27 cellular contexts compared by ENCODE assay signal in the genomic region with DNA sequence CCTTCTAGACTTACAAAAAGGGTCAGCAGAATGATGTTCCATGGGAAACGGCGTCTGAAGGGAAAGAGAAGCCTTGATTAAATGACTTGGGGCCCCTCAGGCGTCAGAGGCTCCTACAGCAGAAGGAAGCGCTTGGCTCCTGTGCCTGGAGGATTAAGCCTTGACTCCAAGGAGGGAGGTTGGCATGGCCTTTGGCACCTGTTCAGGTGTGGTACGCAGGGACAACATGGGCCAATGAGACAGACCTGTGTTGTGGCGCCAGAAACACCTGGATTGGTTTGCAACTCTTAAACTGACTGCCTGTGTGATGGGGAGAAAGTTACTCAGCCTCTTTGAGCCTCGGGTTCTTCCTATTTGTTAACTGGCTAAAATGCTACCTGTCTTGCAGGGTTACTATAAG. TPM values are rescaled to one million over a fixed set of nuclear protein-coding genes. Genes with fewer than 3 reads are reported as not detected.
DNase-seq lines count a peak whose midpoint lies in the region; ATAC-seq and TF ChIP-seq lines count a peak whose summit lies in the region.
"Had no signal": no experiment of that assay in that cellular context is flagged by ENCODE, and none has a peak within 500 bp of the region (broad histone marks: within the 10 kb centered on the region; RNA-seq: fewer than 3 reads in every experiment).

No MANE protein-coding gene starts in this region.

- TF ChIP-seq POLR2A in sigmoid colon (IDR thresholded peaks at IDR 0.05) (no peak), upper lobe of left lung (IDR thresholded peaks at IDR 0.05) (no peak)

- no peaks in the 10 kb centered on the region for H3K27me3 Mint-ChIP-seq in activated naive CD4-positive, alpha-beta T cell treated with anti-CD3 and anti-CD28 coated beads, Interleukin-2, amount 10 ng/mL, durations not matched to agents 7 days and 5 days
- no peaks in the 10 kb centered on the region for H3K27me3 Mint-ChIP-seq in dendritic cell treated with granulocyte-macrophage colony-stimulating factor and Interleukin-4, amounts not matched to agents 40 ng/mL and 50 ng/mL, for 4 days
- H3K27me3 Mint-ChIP-seq: activated naive CD8-positive, alpha-beta T cell treated with anti-CD3 and anti-CD28 coated beads for 36 hours; B cell; stimulated activated naive CD8-positive, alpha-beta T cell treated with anti-CD3 and anti-CD28 coated beads, Interleukin-15, Interleukin-2, amounts not matched to agents 100 ng/mL and 50 ng/mL, for 24 hours had no signal

- TF ChIP-seq CTCF in sigmoid colon (IDR thresholded peaks at IDR 0.05) (no peak), upper lobe of left lung (IDR thresholded peaks at IDR 0.05) (no peak)

- H3K4me1 ChIP-seq in sigmoid colon: peaks cover 0 to 37% (median 23%) of the 10 kb centered on the region in 4 donors
- H3K4me1 ChIP-seq in upper lobe of left lung: peaks cover 25 to 43% (median 31%) of the 10 kb centered on the region in 4 donors

- ATAC-seq in upper lobe of left lung (ENCODE audit: low FRiP score in 2 of 2): no peak
- no peak for ATAC-seq in HG03432 (IDR thresholded peaks at IDR 0.05; ENCODE audit: unreplicated experiment)
- ATAC-seq in HG02852 (IDR thresholded peaks at IDR 0.05; ENCODE audit: unreplicated experiment): no peak
- ATAC-seq: A549, left lung, pancreas, right cardiac atrium had no signal

- H3K36me3 ChIP-seq in sigmoid colon (peaks cover 61 to 86% (median 78%) of the 10 kb centered on the region in 4 donors), upper lobe of left lung (peaks cover 56 to 98% (median 90%) of the 10 kb centered on the region in 4 donors)

- H3K27me3 ChIP-seq in sigmoid colon (no peaks in the 10 kb centered on the region), upper lobe of left lung (no peaks in the 10 kb centered on the region)
- H3K27me3 ChIP-seq: hepatocyte, left lung, pancreas had no signal

- H3K4me3 ChIP-seq in sigmoid colon (no peak overlapping the region), upper lobe of left lung (no peak overlapping the region)
- H3K4me3 ChIP-seq: A549, hepatocyte, left lung, pancreas, PC-9 had no signal

- peaks cover 59% of the 10 kb centered on the region for H3K36me3 Mint-ChIP-seq in activated naive CD4-positive, alpha-beta T cell treated with anti-CD3 and anti-CD28 coated beads, Interleukin-2, amount 10 ng/mL, durations not matched to agents 7 days and 5 days
- peaks cover 100% of the 10 kb centered on the region for H3K36me3 Mint-ChIP-seq in dendritic cell treated with granulocyte-macrophage colony-stimulating factor and Interleukin-4, amounts not matched to agents 40 ng/mL and 50 ng/mL, for 4 days (ENCODE audit: low read depth)

- no peak for DNase-seq in activated naive CD4-positive, alpha-beta T cell treated with anti-CD3 and anti-CD28 coated beads, Interleukin-2, amount 10 ng/mL, durations not matched to agents 7 days and 5 days
- no peak for DNase-seq in activated naive CD4-positive, alpha-beta T cell treated with anti-CD3 and anti-CD28 coated beads, Interleukin-2, amount 50 U/mL, for 16 hours
- DNase-seq in sigmoid colon (no peak), upper lobe of left lung (no peak), mesenteric fat pad (ENCODE audit: low spot score) (no peak)
- DNase-seq: activated CD4-positive, alpha-beta T cell treated with anti-CD3 and anti-CD28 coated beads for 1 hour; activated naive CD8-positive, alpha-beta T cell treated with anti-CD3 and anti-CD28 coated beads for 36 hours; effector CD8-positive, alpha-beta T cell; foreskin melanocyte; GOT3; NCI-H146; PC-9; right cardiac atrium; SHP77; stimulated activated CD4-positive, alpha-beta T cell treated with anti-CD3 and anti-CD28 coated beads, Interleukin-4, amount 100 ng/mL, for 4 hours had no signal

- H3K27ac Mint-ChIP-seq in activated naive CD4-positive, alpha-beta T cell treated with anti-CD3 and anti-CD28 coated beads, Interleukin-2, amount 10 ng/mL, durations not matched to agents 7 days and 5 days: peak overlapping the region; percentile 34
- peak overlapping the region; percentile 26 for H3K27ac Mint-ChIP-seq in dendritic cell treated with granulocyte-macrophage colony-stimulating factor and Interleukin-4, amounts not matched to agents 40 ng/mL and 50 ng/mL, for 4 days
- H3K27ac Mint-ChIP-seq: mesothelial cell of epicardium, nephron had no signal

- H3K27ac ChIP-seq in sigmoid colon: peak overlapping the region in 3 of 4 donors; percentile 5 to 6 (median 6)
- H3K27ac ChIP-seq in upper lobe of left lung: peak overlapping the region in 3 of 4 donors; percentile 19 to 40 (median 22)
- H3K27ac ChIP-seq: A549, hepatocyte, KMS-11, left lung, PC-9 had no signal

- H3K4me3 Mint-ChIP-seq in activated naive CD4-positive, alpha-beta T cell treated with anti-CD3 and anti-CD28 coated beads, Interleukin-2, amount 10 ng/mL, durations not matched to agents 7 days and 5 days: no peak overlapping the region
- H3K4me3 Mint-ChIP-seq in dendritic cell treated with granulocyte-macrophage colony-stimulating factor and Interleukin-4, amounts not matched to agents 40 ng/mL and 50 ng/mL, for 4 days: no peak overlapping the region
- H3K4me3 Mint-ChIP-seq: activated naive CD8-positive, alpha-beta T cell treated with anti-CD3 and anti-CD28 coated beads for 36 hours; B cell; mesothelial cell of epicardium; nephron; stimulated activated naive CD8-positive, alpha-beta T cell treated with anti-CD3 and anti-CD28 coated beads, Interleukin-15, Interleukin-2, amounts not matched to agents 100 ng/mL and 50 ng/mL, for 24 hours had no signal

- no peak for TF ChIP-seq EP300 in sigmoid colon (IDR thresholded peaks at IDR 0.05)
- TF ChIP-seq EP300 in upper lobe of left lung (IDR thresholded peaks at IDR 0.05): no peak

- CTCF ChIA-PET in activated naive CD4-positive, alpha-beta T cell treated with anti-CD3 and anti-CD28 coated beads, Interleukin-2, amount 10 ng/mL, durations not matched to agents 7 days and 5 days (lab: Charles Lee): no interaction called here

- peaks cover 14% of the 10 kb centered on the region for H3K4me1 Mint-ChIP-seq in activated naive CD4-positive, alpha-beta T cell treated with anti-CD3 and anti-CD28 coated beads, Interleukin-2, amount 10 ng/mL, durations not matched to agents 7 days and 5 days
- peaks cover 75% of the 10 kb centered on the region for H3K4me1 Mint-ChIP-seq in dendritic cell treated with granulocyte-macrophage colony-stimulating factor and Interleukin-4, amounts not matched to agents 40 ng/mL and 50 ng/mL, for 4 days (ENCODE audit: low read depth)

- H3K9me3 Mint-ChIP-seq in activated naive CD4-positive, alpha-beta T cell treated with anti-CD3 and anti-CD28 coated beads, Interleukin-2, amount 10 ng/mL, durations not matched to agents 7 days and 5 days: no peaks in the 10 kb centered on the region
- H3K9me3 Mint-ChIP-seq in dendritic cell treated with granulocyte-macrophage colony-stimulating factor and Interleukin-4, amounts not matched to agents 40 ng/mL and 50 ng/mL, for 4 days: no peaks in the 10 kb centered on the region
- H3K9me3 Mint-ChIP-seq: activated naive CD8-positive, alpha-beta T cell treated with anti-CD3 and anti-CD28 coated beads for 36 hours; mesothelial cell of epicardium; nephron; stimulated activated naive CD8-positive, alpha-beta T cell treated with anti-CD3 and anti-CD28 coated beads, Interleukin-15, Interleukin-2, amounts not matched to agents 100 ng/mL and 50 ng/mL, for 24 hours had no signal

- intact Hi-C loops in dendritic cell treated with granulocyte-macrophage colony-stimulating factor and Interleukin-4, amounts not matched to agents 40 ng/mL and 50 ng/mL, for 4 days (cut with micrococcal nuclease): no loop called here
- intact Hi-C loops in sigmoid colon (cut with DNase I): no loop called here

- H3K9me3 ChIP-seq in sigmoid colon (no peaks in the 10 kb centered on the region), upper lobe of left lung (no peaks in the 10 kb centered on the region)
- H3K9me3 ChIP-seq: A549, left lung, pancreas had no signal

- WGBS in sigmoid colon, 2 donors: 86 to 89% methylated on average over 7 of the region's 7 CpGs
- WGBS in upper lobe of left lung, 2 donors: 84 to 92% methylated on average over 7 of the region's 7 CpGs

RNA-seq across cellular contexts. Expression of a gene that starts 7.6 kb away (rescaled TPM):
- total RNA-seq in sigmoid colon (10 to 100 TPM; 46.8 to 95.1 (median 69.1) TPM), upper lobe of left lung (100 to 1,000 TPM in 2 of 6 donors, 10 to 100 TPM in 4; 69.8 to 153 (median 87.2) TPM), mesenteric fat pad (51.5 TPM)
- polyA plus RNA-seq in sigmoid colon: 100 to 1,000 TPM; 112 to 199 (median 190) TPM

RNA-seq across cellular contexts. Expression of a gene that starts 8.0 kb away (rescaled TPM):
- 100 to 1,000 TPM in 1 of 4 donors, 10 to 100 TPM in 3; 85.7 to 103 (median 90.0) TPM for total RNA-seq in sigmoid colon
- polyA plus RNA-seq in sigmoid colon: 100 to 1,000 TPM; 108 to 141 (median 138) TPM
- total RNA-seq in upper lobe of left lung: 100 to 1,000 TPM in 4 of 6 donors, 10 to 100 TPM in 2; 67.1 to 168 (median 118) TPM
- 89.7 TPM for total RNA-seq in mesenteric fat pad

RNA-seq across cellular contexts. Expression of a gene that starts 14.4 kb away (rescaled TPM):
- 100 to 1,000 TPM; 116 to 157 (median 146) TPM for total RNA-seq in sigmoid colon
- 100 to 1,000 TPM in 2 of 3 donors, 10 to 100 TPM in 1; 90.2 to 204 (median 109) TPM for polyA plus RNA-seq in sigmoid colon
- total RNA-seq in upper lobe of left lung: 100 to 1,000 TPM; 112 to 359 (median 236) TPM
- 516 TPM for total RNA-seq in mesenteric fat pad

RNA-seq across cellular contexts. Expression of a gene that starts 17.1 kb away (rescaled TPM):
- total RNA-seq in sigmoid colon (1 to 10 TPM; 3.1 to 7.1 (median 5.4) TPM), upper lobe of left lung (1 to 10 TPM in 5 of 6 donors, under 1 TPM in 1; 0.33 to 6.4 (median 4.1) TPM), mesenteric fat pad (34.8 TPM)
- 1 to 10 TPM in 2 of 3 donors, under 1 TPM in 1; 0.60 to 2.5 (median 1.4) TPM for polyA plus RNA-seq in sigmoid colon
